12 cellular contexts compared by ENCODE assay signal in genomic region chr20:34570859-34571306, GRCh38. TPM values are rescaled to one million over a fixed set of nuclear protein-coding genes. Genes with fewer than 3 reads are reported as not detected.
A peak's percentile ranks its signal among the peaks of the same experiment; 100 is the strongest.
DNase-seq lines count a peak whose midpoint lies in the region; ATAC-seq and TF ChIP-seq lines count a peak whose summit lies in the region.
"Had no signal": no experiment of that assay in that cellular context is flagged by ENCODE, and none has a peak within 500 bp of the region (broad histone marks: within the 10 kb centered on the region; RNA-seq: fewer than 3 reads in every experiment).

No MANE protein-coding gene starts in this region.

- ATAC-seq in WTC11 (no peak), GM19455 (IDR thresholded peaks at IDR 0.05; ENCODE audit: unreplicated experiment) (no peak)

- DNase-seq in HFFc6 (peak; percentile 83), WTC11 (ENCODE audit: low spot score) (no peak), iris pigment epithelial cell (ENCODE audit: low read depth) (peak; percentile 89), GDM1 (lab: John Stamatoyannopoulos, UW) (no peak), Calu3 (no peak)
- no peak for DNase-seq in stimulated activated naive CD4-positive, alpha-beta T cell (lab: John Stamatoyannopoulos, UW)
- DNase-seq: erythroblast; MM.1S; stimulated activated CD4-positive, alpha-beta T cell treated with anti-CD3 and anti-CD28 coated beads, Interleukin-2, amount 100 ng/mL, for 48 hours had no signal

- H3K36me3 Mint-ChIP-seq in HFFc6 (ENCODE audit: low read depth) (peaks cover 10% of the 10 kb centered on the region), WTC11 (peaks cover 8% of the 10 kb centered on the region; the same call in 1 of the 2 replicates), Calu3 (ENCODE audit: insufficient read depth, unreplicated experiment) (peaks cover 16% of the 10 kb centered on the region)

- no peak for TF ChIP-seq CTCF in HFFc6 (IDR thresholded peaks at IDR 0.05)
- no peak for TF ChIP-seq CTCF in WTC11 (IDR thresholded peaks at IDR 0.05)
- TF ChIP-seq CTCF in Calu3 (IDR thresholded peaks at IDR 0.05; ENCODE audit: unreplicated experiment): no peak

- no peaks in the 10 kb centered on the region; a peak in 1 of 22 replicates for H4K20me1 ChIP-seq in BLaER1 treated with 17β-estradiol and CSF1 and Interleukin-3, amounts not matched to agents 10 nM and 100 nM

- peaks cover 8% of the 10 kb centered on the region for H3K27me3 Mint-ChIP-seq in HFFc6 (ENCODE audit: insufficient read depth)
- H3K27me3 Mint-ChIP-seq in WTC11 (ENCODE audit: low read depth): no peaks in the 10 kb centered on the region
- H3K27me3 Mint-ChIP-seq in Calu3 (ENCODE audit: unreplicated experiment): no peaks in the 10 kb centered on the region

- no peak overlapping the region for H3K4me3 ChIP-seq in BLaER1 treated with 17β-estradiol and CSF1 and Interleukin-3, amounts not matched to agents 10 nM and 100 nM
- H3K4me3 ChIP-seq: Peyer's patch had no signal

- H3K9ac ChIP-seq in BLaER1 treated with 17β-estradiol and CSF1 and Interleukin-3, amounts not matched to agents 10 nM and 100 nM: peak overlapping the region in 2 of 11 experiments; percentile 25 to 26; a peak in 2 of 22 replicates

- H3K9me3 Mint-ChIP-seq in HFFc6 (no peaks in the 10 kb centered on the region), WTC11 (no peaks in the 10 kb centered on the region), Calu3 (ENCODE audit: low read depth, unreplicated experiment) (no peaks in the 10 kb centered on the region)

- no TSS peak for BruUV-seq in Calu3 (replicated peaks; lab: Mats Ljungman, UMichigan)

- H3K27ac Mint-ChIP-seq in HFFc6: peak overlapping the region; percentile 81
- peak overlapping the region; percentile 47; the same call in 1 of the 2 replicates for H3K27ac Mint-ChIP-seq in WTC11
- H3K27ac Mint-ChIP-seq in Calu3 (ENCODE audit: unreplicated experiment): no peak overlapping the region

- H3K36me3 ChIP-seq in BLaER1 treated with 17β-estradiol and CSF1 and Interleukin-3, amounts not matched to agents 10 nM and 100 nM: peaks cover 5 to 79% (median 56%) of the 10 kb centered on the region in 11 experiments; a peak in 21 of 22 replicates

- peak overlapping the region in 5 of 11 experiments; percentile 2 to 62 (median 28); a peak in 7 of 22 replicates for H3K27ac ChIP-seq in BLaER1 treated with 17β-estradiol and CSF1 and Interleukin-3, amounts not matched to agents 10 nM and 100 nM
- H3K27ac ChIP-seq: Peyer's patch had no signal

- H3K4me3 Mint-ChIP-seq in HFFc6: no peak overlapping the region; the same call in 1 of the 2 replicates
- no peak overlapping the region for H3K4me3 Mint-ChIP-seq in WTC11
- H3K4me3 Mint-ChIP-seq in Calu3 (ENCODE audit: low read depth, unreplicated experiment): no peak overlapping the region

- peak overlapping the region; percentile 8 to 67 (median 36); a peak in 17 of 22 replicates for H3K4me2 ChIP-seq in BLaER1 treated with 17β-estradiol and CSF1 and Interleukin-3, amounts not matched to agents 10 nM and 100 nM

- no peaks in the 10 kb centered on the region for H3K9me3 ChIP-seq in BLaER1 treated with 17β-estradiol and CSF1 and Interleukin-3, amounts not matched to agents 10 nM and 100 nM (replicated peaks in 1 of 11)
- H3K9me3 ChIP-seq: Peyer's patch had no signal

- no peaks in the 10 kb centered on the region for H3K27me3 ChIP-seq in BLaER1 treated with 17β-estradiol and CSF1 and Interleukin-3, amounts not matched to agents 10 nM and 100 nM
- H3K27me3 ChIP-seq: Peyer's patch had no signal

- peaks cover 24% of the 10 kb centered on the region for H3K4me1 Mint-ChIP-seq in HFFc6 (ENCODE audit: low read depth)
- H3K4me1 Mint-ChIP-seq in WTC11: peaks cover 23% of the 10 kb centered on the region
- H3K4me1 Mint-ChIP-seq in Calu3 (ENCODE audit: low read depth, unreplicated experiment): no peaks in the 10 kb centered on the region

- intact Hi-C loops in Calu3 (cut with micrococcal nuclease; ENCODE audit: unreplicated experiment): no loop called here

- CTCF ChIA-PET in WTC11 (lab: Charles Lee) (interaction anchor here (0.8 to 1.4 kb wide), 6 partner anchors 8 to 137 kb away, joined by 3 to 6 read pairs (median 3); partner anchors contain the start of gene MAP1LC3A), Calu3 (lab: Charles Lee) (interaction anchor here (0.6 to 1.3 kb wide), 2 partner anchors 48 to 977 kb away, joined by 3 to 4 read pairs; no protein-coding TSS in a partner anchor)

- POLR2A ChIA-PET in WTC11 (lab: Charles Lee): no interaction called here

- peaks cover 9 to 27% (median 14%) of the 10 kb centered on the region in 10 experiments; a peak in 19 of 20 replicates for H3K4me1 ChIP-seq in BLaER1 treated with 17β-estradiol and CSF1 and Interleukin-3, amounts not matched to agents 10 nM and 100 nM
- H3K4me1 ChIP-seq: Peyer's patch had no signal

TF ChIP-seq in WTC11, 78 proteins besides CTCF, POLR2A, EP300 and RAD21:
- TF ChIP-seq PREB (CRISPR knock-in tag; IDR thresholded peaks at IDR 0.05; ENCODE audit: borderline replicate concordance) (no peak), ZNF263 (CRISPR knock-in tag; IDR thresholded peaks at IDR 0.05; ENCODE audit: low read depth) (no peak)

RNA-seq across cellular contexts. Expression of gene MAP1LC3A, which starts 12.4 kb away (rescaled TPM):
- total RNA-seq in HFFc6 (2021; fragmentation: NEBNext Ultra II Directional; extraction: Animal tissue kit (Norgen Biotek cat#: 25700)): 10 to 100 TPM; 20.2 to 34.6 (median 23.9) TPM
- total RNA-seq in WTC11 (2021) (7.5 to 12.1 TPM (median 11.3 TPM) in 3 replicates), Calu3 (2022) (0.78 and 0.95 TPM in 2 replicates)

RNA-seq across cellular contexts. Expression of gene DYNLRB1, which starts 54.7 kb away (rescaled TPM):
- 100 to 1,000 TPM; 194 to 277 (median 223) TPM for total RNA-seq in HFFc6 (2021; fragmentation: NEBNext Ultra II Directional; extraction: Animal tissue kit (Norgen Biotek cat#: 25700))
- total RNA-seq in WTC11 (2021) (99.3 to 126 TPM (median 115 TPM) in 3 replicates), Calu3 (2022) (214 and 229 TPM in 2 replicates)

Comparison
In these comparisons a context has a peak if more than half of its experiments do, and no peak if none do; other contexts are left out.
1. DNase-seq: peak in HFFc6 (single experiment) and iris pigment epithelial cell (single experiment); none in WTC11 (single experiment), GDM1 (single experiment), Calu3 (single experiment) and stimulated activated naive CD4-positive, alpha-beta T cell (0 of 6).